23 cellular contexts compared by ENCODE assay signal in genomic region chr19:29091127-29091526, GRCh38.
"Had no signal": no experiment of that assay in that cellular context is flagged by ENCODE, and none has a peak within 500 bp of the region (broad histone marks: within the 10 kb centered on the region; RNA-seq: fewer than 3 reads in every experiment).

No MANE protein-coding gene starts in this region.

- DNase-seq: activated CD4-positive, alpha-beta T cell treated with anti-CD3 and anti-CD28 coated beads for 4 hours; activated CD4-positive, alpha-beta T cell treated with anti-CD3 and anti-CD28 coated beads, Interleukin-2, amount 50 U/mL, for 4 hours; activated CD8-positive, alpha-beta memory T cell treated with anti-CD3 and anti-CD28 coated beads, Interleukin-2, amount 10 ng/mL, durations not matched to agents 7 days and 5 days; activated effector memory CD4-positive, alpha-beta T cell treated with anti-CD3 and anti-CD28 coated beads, Interleukin-2, amount 50 U/mL, for 16 hours; activated naive CD4-positive, alpha-beta T cell treated with Interleukin-2 at 50 U/mL for 16 hours; activated T-cell treated with anti-CD3 and anti-CD28 coated beads, Interleukin-2, amount 50 U/mL, for 4 hours; amygdala; Karpas-422; MM.1S; NCI-H1105; NCI-H1436; NCI-H1694 treated with DMSO at 0.1 percent for 48 hours; NCI-H2029 treated with DMSO at 0.1 percent for 48 hours; NCI-H446; NCI-H524; PC-3; SHP77 treated with DMSO at 0.1 percent for 48 hours; T-helper 17 cell; WERI-Rb-1 had no signal

- ATAC-seq: activated CD4-positive, CD25-positive, alpha-beta regulatory T cell treated with anti-CD3 and anti-CD28 coated beads, Interleukin-2, amount 50 U/mL, for 24 hours; activated CD8-positive, alpha-beta memory T cell treated with anti-CD3 and anti-CD28 coated beads, Interleukin-2, amount 10 ng/mL, durations not matched to agents 7 days and 5 days; activated naive CD4-positive, alpha-beta T cell treated with anti-CD3 and anti-CD28 coated beads, Interleukin-2, amount 50 U/mL, for 72 hours; activated T-cell treated with anti-CD3 and anti-CD28 coated beads, Interleukin-2, amount 50 U/mL, for 4 hours; K562; PC-3; T-helper 17 cell had no signal

- H3K36me3 ChIP-seq: cardiac muscle cell, WERI-Rb-1 had no signal

- H3K27me3 ChIP-seq: cardiac muscle cell had no signal

- H3K27ac ChIP-seq: cardiac muscle cell, WERI-Rb-1 had no signal

- H3K4me3 ChIP-seq: cardiac muscle cell, K562 had no signal
